In genomic region chr2:204177977-204178522, GRCh38 we compare ENCODE assay signal across 8 cellular contexts.
DNase-seq lines count a peak whose midpoint lies in the region; ATAC-seq and TF ChIP-seq lines count a peak whose summit lies in the region.

No MANE protein-coding gene starts in this region.

- no peaks in the 10 kb centered on the region for H3K9me3 Mint-ChIP-seq in activated CD4-positive, alpha-beta memory T cell treated with anti-CD3 and anti-CD28 coated beads, Interleukin-2, amount 10 ng/mL, durations not matched to agents 7 days and 5 days

- H3K36me3 ChIP-seq in osteoblast (ENCODE audit: insufficient read depth, low read length) (no peaks in the 10 kb centered on the region), upper lobe of right lung (no peaks in the 10 kb centered on the region), vagina (no peaks in the 10 kb centered on the region)

- no peak for TF ChIP-seq POLR2A in vagina (IDR thresholded peaks at IDR 0.05)

- peak; percentile 34; the same call in 1 of the 2 replicates for TF ChIP-seq CTCF in LNCaP clone FGC (IDR thresholded peaks at IDR 0.05; ENCODE audit: control insufficient read depth, extremely low read depth, insufficient read depth)
- TF ChIP-seq CTCF in epithelial cell of esophagus (IDR thresholded peaks at IDR 0.05; ENCODE audit: insufficient read depth, low read depth, low read length, missing control alignments): peak; percentile 54
- TF ChIP-seq CTCF in osteoblast (IDR thresholded peaks at IDR 0.05; ENCODE audit: extremely low read depth, low read depth, low read length): peak; percentile 72
- TF ChIP-seq CTCF in upper lobe of right lung (IDR thresholded peaks at IDR 0.05): peak; percentile 75
- TF ChIP-seq CTCF in vagina (IDR thresholded peaks at IDR 0.05): peak in 1 of 3 experiments; percentile 23

- H4K20me1 ChIP-seq in osteoblast (ENCODE audit: insufficient read depth, low read length): no peaks in the 10 kb centered on the region

- intact Hi-C loops in upper lobe of right lung (cut with DNase I): no loop called here
- intact Hi-C loops in vagina (cut with DNase I): no loop called here

- DNase-seq in COLO829 (ENCODE audit: low spot score): peak; percentile 28
- DNase-seq in LNCaP clone FGC (ENCODE audit: low read depth): no peak
- peak; percentile 75 for DNase-seq in activated CD4-positive, alpha-beta memory T cell treated with anti-CD3 and anti-CD28 coated beads, Interleukin-2, amount 10 ng/mL, durations not matched to agents 7 days and 5 days
- peak; percentile 48 for DNase-seq in epithelial cell of esophagus (ENCODE audit: low read depth)
- DNase-seq in osteoblast (ENCODE audit: insufficient read length, low spot score, missing footprints): peak; percentile 10
- DNase-seq in upper lobe of right lung: peak; percentile 70
- no peak for DNase-seq in vagina (ENCODE audit: extremely low spot score in 2 of 2)

- no peaks in the 10 kb centered on the region for H3K36me3 Mint-ChIP-seq in activated CD4-positive, alpha-beta memory T cell treated with anti-CD3 and anti-CD28 coated beads, Interleukin-2, amount 10 ng/mL, durations not matched to agents 7 days and 5 days (ENCODE audit: low read depth)

- POLR2A ChIA-PET in activated CD4-positive, alpha-beta memory T cell treated with anti-CD3 and anti-CD28 coated beads, Interleukin-2, amount 10 ng/mL, durations not matched to agents 7 days and 5 days (lab: Charles Lee): interaction anchor here (1.0 to 1.1 kb wide), 4 partner anchors 33 to 72 kb away, joined by 3 to 6 read pairs (median 3); no protein-coding TSS in a partner anchor

- no peak overlapping the region for H3K4me3 ChIP-seq in LNCaP clone FGC (ENCODE audit: low read depth, low read length)
- H3K4me3 ChIP-seq in epithelial cell of esophagus (ENCODE audit: low read length): no peak overlapping the region
- H3K4me3 ChIP-seq in osteoblast (ENCODE audit: insufficient read depth, low read length): no peak overlapping the region
- no peak overlapping the region for H3K4me3 ChIP-seq in upper lobe of right lung
- H3K4me3 ChIP-seq in vagina: no peak overlapping the region

- no peak overlapping the region for H3K27ac Mint-ChIP-seq in activated CD4-positive, alpha-beta memory T cell treated with anti-CD3 and anti-CD28 coated beads, Interleukin-2, amount 10 ng/mL, durations not matched to agents 7 days and 5 days

- H3K27me3 ChIP-seq in osteoblast (ENCODE audit: insufficient read depth, low read length): no peaks in the 10 kb centered on the region
- H3K27me3 ChIP-seq in upper lobe of right lung: no peaks in the 10 kb centered on the region
- no peaks in the 10 kb centered on the region for H3K27me3 ChIP-seq in vagina

- peaks cover 3% of the 10 kb centered on the region for H3K4me1 Mint-ChIP-seq in activated CD4-positive, alpha-beta memory T cell treated with anti-CD3 and anti-CD28 coated beads, Interleukin-2, amount 10 ng/mL, durations not matched to agents 7 days and 5 days

- H3K4me2 ChIP-seq in osteoblast (ENCODE audit: insufficient read depth, low read length): no peak overlapping the region

- H3K4me3 Mint-ChIP-seq in activated CD4-positive, alpha-beta memory T cell treated with anti-CD3 and anti-CD28 coated beads, Interleukin-2, amount 10 ng/mL, durations not matched to agents 7 days and 5 days: no peak overlapping the region

- peaks cover 18% of the 10 kb centered on the region for H3K27me3 Mint-ChIP-seq in activated CD4-positive, alpha-beta memory T cell treated with anti-CD3 and anti-CD28 coated beads, Interleukin-2, amount 10 ng/mL, durations not matched to agents 7 days and 5 days

- ATAC-seq in GM21367 (IDR thresholded peaks at IDR 0.05; ENCODE audit: unreplicated experiment): peak; percentile 93
- ATAC-seq in upper lobe of right lung: peak; percentile 78

- H2AFZ ChIP-seq in osteoblast (ENCODE audit: low read length): no peak overlapping the region

- CTCF ChIA-PET in activated CD4-positive, alpha-beta memory T cell treated with anti-CD3 and anti-CD28 coated beads, Interleukin-2, amount 10 ng/mL, durations not matched to agents 7 days and 5 days (lab: Charles Lee): interaction anchor here (0.9 to 6.0 kb wide), 29 partner anchors 10 to 789 kb away, joined by 3 to 80 read pairs (median 4); no protein-coding TSS in a partner anchor

- H3K79me2 ChIP-seq in osteoblast (ENCODE audit: insufficient read depth, low read length): no peaks in the 10 kb centered on the region

- H3K4me1 ChIP-seq in osteoblast (ENCODE audit: insufficient read depth, low read length) (no peaks in the 10 kb centered on the region), upper lobe of right lung (no peaks in the 10 kb centered on the region), vagina (no peaks in the 10 kb centered on the region)

- H3K9me3 ChIP-seq in osteoblast (ENCODE audit: low read depth, low read length): no peaks in the 10 kb centered on the region
- H3K9me3 ChIP-seq in upper lobe of right lung: no peaks in the 10 kb centered on the region
- H3K9me3 ChIP-seq in vagina: no peaks in the 10 kb centered on the region

- no peak overlapping the region for H3K27ac ChIP-seq in osteoblast (ENCODE audit: low read depth, low read length)
- no peak overlapping the region for H3K27ac ChIP-seq in upper lobe of right lung
- H3K27ac ChIP-seq in vagina: no peak overlapping the region

Comparison
In these comparisons a context has a peak if more than half of its experiments do, and no peak if none do; other contexts are left out.
1. DNase-seq: peak in COLO829 (single experiment), activated CD4-positive, alpha-beta memory T cell treated with anti-CD3 and anti-CD28 coated beads, Interleukin-2, amount 10 ng/mL, durations not matched to agents 7 days and 5 days (single experiment), epithelial cell of esophagus (single experiment), osteoblast (single experiment) and upper lobe of right lung (single experiment); none in LNCaP clone FGC (single experiment) and vagina (0 of 2).